8 cellular contexts compared by ENCODE assay signal in genomic region chr15:99452728-99453643, GRCh38.
DNase-seq lines count a peak whose midpoint lies in the region; ATAC-seq and TF ChIP-seq lines count a peak whose summit lies in the region.

No MANE protein-coding gene starts in this region.

- DNase-seq in GM03348 (ENCODE audit: low spot score) (peak; percentile 52), GM20000 (ENCODE audit: low spot score) (peak; percentile 81), caudate nucleus (lab: John Stamatoyannopoulos, UW) (peak in 25 of 61 donors; percentile 19 to 76 (median 39)), mucosa of gallbladder (ENCODE audit: low spot score) (peak; percentile 76), SIG-M5 (lab: John Stamatoyannopoulos, UW) (no peak), NCI-H774 (lab: John Stamatoyannopoulos, UW) (no peak)
- DNase-seq in stimulated activated effector memory CD8-positive, alpha-beta T cell treated with anti-CD3 and anti-CD28 coated beads, Interleukin-12 subunit alpha, Interleukin-12 subunit beta, amount 100 ng/mL, for 72 hours (ENCODE audit: low spot score in 2 of 2): no peak

- peak overlapping the region; percentile 77 for H3K27ac ChIP-seq in caudate nucleus (ENCODE audit: low read depth, low read length)

- peaks cover 4% of the 10 kb centered on the region for H3K9me3 Mint-ChIP-seq in stimulated activated effector memory CD8-positive, alpha-beta T cell treated with anti-CD3 and anti-CD28 coated beads, Interleukin-12 subunit alpha, Interleukin-12 subunit beta, amount 100 ng/mL, for 72 hours

- peaks cover 27% of the 10 kb centered on the region for H3K4me1 Mint-ChIP-seq in stimulated activated effector memory CD8-positive, alpha-beta T cell treated with anti-CD3 and anti-CD28 coated beads, Interleukin-12 subunit alpha, Interleukin-12 subunit beta, amount 100 ng/mL, for 72 hours

- peak; percentile 73 for ATAC-seq in HG03565 (IDR thresholded peaks at IDR 0.05; ENCODE audit: unreplicated experiment)
- ATAC-seq in stimulated activated effector memory CD8-positive, alpha-beta T cell treated with anti-CD3 and anti-CD28 coated beads, Interleukin-12 subunit alpha, Interleukin-12 subunit beta, amount 100 ng/mL, for 72 hours: no peak

- no peak for TF ChIP-seq CTCF in GM20000 (IDR thresholded peaks at IDR 0.05; ENCODE audit: extremely low read depth, missing control alignments)

- H3K4me3 Mint-ChIP-seq in stimulated activated effector memory CD8-positive, alpha-beta T cell treated with anti-CD3 and anti-CD28 coated beads, Interleukin-12 subunit alpha, Interleukin-12 subunit beta, amount 100 ng/mL, for 72 hours: no peak overlapping the region

- H3K36me3 Mint-ChIP-seq in stimulated activated effector memory CD8-positive, alpha-beta T cell treated with anti-CD3 and anti-CD28 coated beads, Interleukin-12 subunit alpha, Interleukin-12 subunit beta, amount 100 ng/mL, for 72 hours: no peaks in the 10 kb centered on the region

- H3K27ac Mint-ChIP-seq in stimulated activated effector memory CD8-positive, alpha-beta T cell treated with anti-CD3 and anti-CD28 coated beads, Interleukin-12 subunit alpha, Interleukin-12 subunit beta, amount 100 ng/mL, for 72 hours: no peak overlapping the region

Comparison
In these comparisons a context has a peak if more than half of its experiments do, and no peak if none do; other contexts are left out.
1. DNase-seq: peak in GM03348 (single experiment), GM20000 (single experiment) and mucosa of gallbladder (single experiment); none in SIG-M5 (single experiment), NCI-H774 (single experiment) and stimulated activated effector memory CD8-positive, alpha-beta T cell treated with anti-CD3 and anti-CD28 coated beads, Interleukin-12 subunit alpha, Interleukin-12 subunit beta, amount 100 ng/mL, for 72 hours (0 of 2).